32 cellular contexts compared by ENCODE assay signal in the genomic region with DNA sequence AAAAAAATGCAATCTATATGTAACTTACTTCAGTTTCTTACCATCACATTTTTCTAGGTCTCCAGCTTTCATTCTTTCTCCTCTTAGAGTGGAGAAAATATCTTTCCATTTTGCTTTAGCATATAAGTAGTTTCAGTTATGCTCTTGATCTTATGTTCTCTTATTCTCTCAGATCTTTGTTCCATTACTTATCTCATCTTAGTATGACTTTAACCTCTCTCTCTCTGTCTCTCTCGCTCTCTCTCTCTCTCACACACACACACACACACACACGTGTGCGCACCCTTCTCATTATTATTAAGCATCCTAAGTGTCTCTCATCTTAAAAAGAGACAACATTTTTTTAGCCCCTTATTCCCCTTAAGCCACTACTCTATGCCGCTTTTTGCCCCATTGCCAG.
"Had no signal": no experiment of that assay in that cellular context is flagged by ENCODE, and none has a peak within 500 bp of the region (broad histone marks: within the 10 kb centered on the region; RNA-seq: fewer than 3 reads in every experiment).

No MANE protein-coding gene starts in this region.

- H3K9me3 Mint-ChIP-seq: activated B cell treated with CpG ODN at 0.5 μM for 24 hours; central memory CD8-positive, alpha-beta T cell; stimulated activated memory B cell treated with anti-CD40 and anti-IgM and Interleukin-4, amounts not matched to agents 10 μg/mL and 1 μg/mL and 100 μg/mL, for 72 hours had no signal

- H3K27ac Mint-ChIP-seq: activated B cell treated with CpG ODN at 0.5 μM for 24 hours; immature natural killer cell; mesothelial cell of epicardium; naive B cell; nephron progenitor cell; stimulated activated memory B cell treated with anti-CD40 and anti-IgM and Interleukin-4, amounts not matched to agents 10 μg/mL and 1 μg/mL and 100 μg/mL, for 72 hours; stimulated activated naive CD8-positive, alpha-beta T cell treated with anti-CD3 and anti-CD28 coated beads, Interleukin-15, amount 100 ng/mL, for 72 hours; type B pancreatic cell had no signal

- H3K27me3 ChIP-seq: esophagus muscularis mucosa, foreskin keratinocyte, ovary, sigmoid colon, SJSA1, uterus had no signal

- H3K36me3 Mint-ChIP-seq: immature natural killer cell, naive B cell had no signal

- H3K27ac ChIP-seq: esophagus muscularis mucosa, foreskin keratinocyte, heart left ventricle, ovary, psoas muscle, sigmoid colon, SJSA1, uterus had no signal

- H3K27me3 Mint-ChIP-seq: activated B cell treated with CpG ODN at 0.5 μM for 24 hours; central memory CD8-positive, alpha-beta T cell; naive B cell; stimulated activated memory B cell treated with anti-CD40 and anti-IgM and Interleukin-4, amounts not matched to agents 10 μg/mL and 1 μg/mL and 100 μg/mL, for 72 hours; stimulated activated naive CD8-positive, alpha-beta T cell treated with anti-CD3 and anti-CD28 coated beads, Interleukin-15, amount 100 ng/mL, for 72 hours; type B pancreatic cell had no signal

- H3K36me3 ChIP-seq: esophagus muscularis mucosa, heart left ventricle, ovary, sigmoid colon, SJSA1, uterus had no signal

- DNase-seq: activated B cell treated with CpG ODN at 0.5 μM for 24 hours; activated CD4-positive, alpha-beta T cell treated with anti-CD3 and anti-CD28 coated beads for 4 hours; activated CD8-positive, alpha-beta memory T cell treated with anti-CD3 and anti-CD28 coated beads, Interleukin-2, amount 50 U/mL, for 48 hours; activated gamma-delta T cell treated with Interleukin-2 at 50 U/mL for 16 hours; anterior cingulate cortex; dermis blood vessel endothelial cell; effector CD4-positive, alpha-beta T cell; foreskin keratinocyte; heart left ventricle; hypothalamus; immature natural killer cell; kidney; left colon; naive B cell; nephron progenitor cell; ovary; psoas muscle; sigmoid colon; stimulated activated CD4-positive, alpha-beta T cell treated with anti-CD3 and anti-CD28 coated beads, Interleukin-1b, Interleukin-23, amount 100 ng/mL, for 48 hours; stimulated activated CD4-positive, alpha-beta T cell treated with anti-CD3 and anti-CD28 coated beads, Interleukin-4, amount 100 ng/mL, for 4 hours; stimulated activated CD8-positive, alpha-beta memory T cell treated with anti-CD3 and anti-CD28 coated beads, Interleukin-4, amount 100 ng/mL, for 48 hours; stimulated activated naive CD8-positive, alpha-beta T cell treated with anti-CD3 and anti-CD28 coated beads, Interleukin-15, amount 100 ng/mL, for 72 hours; substantia nigra; uterus had no signal

- ATAC-seq: foreskin keratinocyte; heart left ventricle; left colon; psoas muscle; stimulated activated memory B cell treated with anti-CD40 and anti-IgM and Interleukin-4, amounts not matched to agents 10 μg/mL and 1 μg/mL and 100 μg/mL, for 72 hours; stimulated activated naive CD8-positive, alpha-beta T cell treated with anti-CD3 and anti-CD28 coated beads, Interleukin-15, amount 100 ng/mL, for 72 hours had no signal

- H3K4me1 Mint-ChIP-seq: activated B cell treated with CpG ODN at 0.5 μM for 24 hours; central memory CD8-positive, alpha-beta T cell; immature natural killer cell; mesothelial cell of epicardium; naive B cell; nephron progenitor cell; stimulated activated memory B cell treated with anti-CD40 and anti-IgM and Interleukin-4, amounts not matched to agents 10 μg/mL and 1 μg/mL and 100 μg/mL, for 72 hours; stimulated activated naive CD8-positive, alpha-beta T cell treated with anti-CD3 and anti-CD28 coated beads, Interleukin-15, amount 100 ng/mL, for 72 hours had no signal

- H3K4me1 ChIP-seq: esophagus muscularis mucosa, foreskin keratinocyte, heart left ventricle, psoas muscle, sigmoid colon, SJSA1, uterus had no signal

- H3K4me3 ChIP-seq: esophagus muscularis mucosa, heart left ventricle, ovary, psoas muscle, sigmoid colon, SJSA1, smooth muscle cell, uterus had no signal

- H3K9me3 ChIP-seq: esophagus muscularis mucosa, heart left ventricle, ovary, psoas muscle, sigmoid colon, SJSA1, uterus had no signal

- H3K4me3 Mint-ChIP-seq: activated B cell treated with CpG ODN at 0.5 μM for 24 hours; central memory CD8-positive, alpha-beta T cell; immature natural killer cell; mesothelial cell of epicardium; naive B cell; nephron progenitor cell; stimulated activated memory B cell treated with anti-CD40 and anti-IgM and Interleukin-4, amounts not matched to agents 10 μg/mL and 1 μg/mL and 100 μg/mL, for 72 hours; stimulated activated naive CD8-positive, alpha-beta T cell treated with anti-CD3 and anti-CD28 coated beads, Interleukin-15, amount 100 ng/mL, for 72 hours; type B pancreatic cell had no signal

- FAIRE-seq: bronchial epithelial cell had no signal
